1 cellular context compared by ENCODE assay signal in the genomic region with DNA sequence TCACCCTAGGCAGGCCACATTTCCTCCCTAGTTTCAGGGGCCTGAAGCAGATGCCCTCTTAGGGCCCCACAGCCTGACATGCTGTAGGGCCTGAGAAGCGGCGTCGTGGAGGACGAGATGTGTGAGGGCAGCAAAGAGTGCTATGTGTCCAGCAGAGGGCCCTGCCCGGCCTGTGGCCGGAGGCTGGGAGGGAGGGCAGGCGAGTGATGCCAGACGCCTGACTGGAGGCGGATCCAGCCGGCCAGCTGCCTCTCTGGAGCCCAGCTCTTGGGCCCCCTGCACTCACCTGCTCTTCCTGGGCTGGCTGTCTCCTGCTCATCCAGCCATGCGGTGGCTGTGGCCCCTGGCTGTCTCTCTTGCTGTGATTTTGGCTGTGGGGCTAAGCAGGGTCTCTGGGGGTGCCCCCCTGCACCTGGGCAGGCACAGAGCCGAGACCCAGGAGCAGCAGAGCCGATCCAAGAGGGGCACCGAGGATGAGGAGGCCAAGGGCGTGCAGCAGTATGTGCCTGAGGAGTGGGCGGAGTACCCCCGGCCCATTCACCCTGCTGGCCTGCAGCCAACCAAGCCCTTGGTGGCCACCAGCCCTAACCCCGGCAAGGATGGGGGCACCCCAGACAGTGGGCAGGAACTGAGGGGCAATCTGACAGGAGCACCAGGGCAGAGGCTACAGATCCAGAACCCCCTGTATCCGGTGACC.
TF ChIP-seq lines count a peak whose summit lies in the region.

A gene with protein sequence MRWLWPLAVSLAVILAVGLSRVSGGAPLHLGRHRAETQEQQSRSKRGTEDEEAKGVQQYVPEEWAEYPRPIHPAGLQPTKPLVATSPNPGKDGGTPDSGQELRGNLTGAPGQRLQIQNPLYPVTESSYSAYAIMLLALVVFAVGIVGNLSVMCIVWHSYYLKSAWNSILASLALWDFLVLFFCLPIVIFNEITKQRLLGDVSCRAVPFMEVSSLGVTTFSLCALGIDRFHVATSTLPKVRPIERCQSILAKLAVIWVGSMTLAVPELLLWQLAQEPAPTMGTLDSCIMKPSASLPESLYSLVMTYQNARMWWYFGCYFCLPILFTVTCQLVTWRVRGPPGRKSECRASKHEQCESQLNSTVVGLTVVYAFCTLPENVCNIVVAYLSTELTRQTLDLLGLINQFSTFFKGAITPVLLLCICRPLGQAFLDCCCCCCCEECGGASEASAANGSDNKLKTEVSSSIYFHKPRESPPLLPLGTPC (plus strand): TSS at position 279 of the 697 bp plus-strand sequence. CDS start 47 bp downstream, at position 326.

TF ChIP-seq in K562, 482 proteins besides CTCF, POLR2A, EP300 and RAD21 (continued from another document):
- TF ChIP-seq, protein P1, sequence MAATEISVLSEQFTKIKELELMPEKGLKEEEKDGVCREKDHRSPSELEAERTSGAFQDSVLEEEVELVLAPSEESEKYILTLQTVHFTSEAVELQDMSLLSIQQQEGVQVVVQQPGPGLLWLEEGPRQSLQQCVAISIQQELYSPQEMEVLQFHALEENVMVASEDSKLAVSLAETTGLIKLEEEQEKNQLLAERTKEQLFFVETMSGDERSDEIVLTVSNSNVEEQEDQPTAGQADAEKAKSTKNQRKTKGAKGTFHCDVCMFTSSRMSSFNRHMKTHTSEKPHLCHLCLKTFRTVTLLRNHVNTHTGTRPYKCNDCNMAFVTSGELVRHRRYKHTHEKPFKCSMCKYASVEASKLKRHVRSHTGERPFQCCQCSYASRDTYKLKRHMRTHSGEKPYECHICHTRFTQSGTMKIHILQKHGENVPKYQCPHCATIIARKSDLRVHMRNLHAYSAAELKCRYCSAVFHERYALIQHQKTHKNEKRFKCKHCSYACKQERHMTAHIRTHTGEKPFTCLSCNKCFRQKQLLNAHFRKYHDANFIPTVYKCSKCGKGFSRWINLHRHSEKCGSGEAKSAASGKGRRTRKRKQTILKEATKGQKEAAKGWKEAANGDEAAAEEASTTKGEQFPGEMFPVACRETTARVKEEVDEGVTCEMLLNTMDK (IDR thresholded peaks at IDR 0.05; ENCODE audit: borderline replicate concordance, insufficient read depth, low read depth, low read length, poor library complexity, severe bottlenecking) = peak; percentile 53
- TF ChIP-seq HDAC6 (IDR thresholded peaks at IDR 0.05; ENCODE audit: low read depth, low read length) (no peak), L3MBTL2 (IDR thresholded peaks at IDR 0.05) (peak; percentile 76), RB1 (IDR thresholded peaks at IDR 0.05; ENCODE audit: low read depth) (0 out of 2 replicates have a peak, but pooled peaks have one; percentile 22), LCOR (CRISPR knock-in tag; IDR thresholded peaks at IDR 0.05) (no peak), KLF16 (IDR thresholded peaks at IDR 0.05) (no peak), SMC3 (conservative IDR thresholded peaks at IDR 0.05; ENCODE audit: insufficient read depth, low read depth, low read length) (peak; percentile 42), POLR2G (IDR thresholded peaks at IDR 0.05; ENCODE audit: low read depth, low read length) (no peak), ZNF699 (CRISPR knock-in tag; IDR thresholded peaks at IDR 0.05; ENCODE audit: insufficient replicate concordance) (no peak), ZNF184 (CRISPR knock-in tag; IDR thresholded peaks at IDR 0.05) (no peak), DIDO1 (tag; IDR thresholded peaks at IDR 0.05; ENCODE audit: low read depth) (no peak), ZNF384 (IDR thresholded peaks at IDR 0.05; ENCODE audit: low read depth, low read length) (0 out of 2 replicates have a peak, but pooled peaks have one; percentile 9), ZNF197 (CRISPR knock-in tag; IDR thresholded peaks at IDR 0.05; ENCODE audit: low read depth) (no peak), RCOR1 (IDR thresholded peaks at IDR 0.05; ENCODE audit: borderline replicate concordance in 1 of 2, low read depth in 2 of 2, low read length in 2 of 2) (peak in 1 of 2 experiments; percentile 41; a peak in 1 of 4 replicates), HNRNPK (IDR thresholded peaks at IDR 0.05; ENCODE audit: low read depth, low read length, poor library complexity, severe bottlenecking) (no peak)
- TF ChIP-seq, protein P2, sequence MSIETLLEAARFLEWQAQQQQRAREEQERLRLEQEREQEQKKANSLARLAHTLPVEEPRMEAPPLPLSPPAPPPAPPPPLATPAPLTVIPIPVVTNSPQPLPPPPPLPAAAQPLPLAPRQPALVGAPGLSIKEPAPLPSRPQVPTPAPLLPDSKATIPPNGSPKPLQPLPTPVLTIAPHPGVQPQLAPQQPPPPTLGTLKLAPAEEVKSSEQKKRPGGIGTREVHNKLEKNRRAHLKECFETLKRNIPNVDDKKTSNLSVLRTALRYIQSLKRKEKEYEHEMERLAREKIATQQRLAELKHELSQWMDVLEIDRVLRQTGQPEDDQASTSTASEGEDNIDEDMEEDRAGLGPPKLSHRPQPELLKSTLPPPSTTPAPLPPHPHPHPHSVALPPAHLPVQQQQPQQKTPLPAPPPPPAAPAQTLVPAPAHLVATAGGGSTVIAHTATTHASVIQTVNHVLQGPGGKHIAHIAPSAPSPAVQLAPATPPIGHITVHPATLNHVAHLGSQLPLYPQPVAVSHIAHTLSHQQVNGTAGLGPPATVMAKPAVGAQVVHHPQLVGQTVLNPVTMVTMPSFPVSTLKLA (conservative IDR thresholded peaks at IDR 0.05) = no peak
- TF ChIP-seq, protein P3, sequence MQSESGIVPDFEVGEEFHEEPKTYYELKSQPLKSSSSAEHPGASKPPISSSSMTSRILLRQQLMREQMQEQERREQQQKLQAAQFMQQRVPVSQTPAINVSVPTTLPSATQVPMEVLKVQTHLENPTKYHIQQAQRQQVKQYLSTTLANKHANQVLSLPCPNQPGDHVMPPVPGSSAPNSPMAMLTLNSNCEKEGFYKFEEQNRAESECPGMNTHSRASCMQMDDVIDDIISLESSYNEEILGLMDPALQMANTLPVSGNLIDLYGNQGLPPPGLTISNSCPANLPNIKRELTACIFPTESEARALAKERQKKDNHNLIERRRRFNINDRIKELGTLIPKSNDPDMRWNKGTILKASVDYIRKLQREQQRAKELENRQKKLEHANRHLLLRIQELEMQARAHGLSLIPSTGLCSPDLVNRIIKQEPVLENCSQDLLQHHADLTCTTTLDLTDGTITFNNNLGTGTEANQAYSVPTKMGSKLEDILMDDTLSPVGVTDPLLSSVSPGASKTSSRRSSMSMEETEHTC (IDR thresholded peaks at IDR 0.05) = no peak
